In the genomic region with DNA sequence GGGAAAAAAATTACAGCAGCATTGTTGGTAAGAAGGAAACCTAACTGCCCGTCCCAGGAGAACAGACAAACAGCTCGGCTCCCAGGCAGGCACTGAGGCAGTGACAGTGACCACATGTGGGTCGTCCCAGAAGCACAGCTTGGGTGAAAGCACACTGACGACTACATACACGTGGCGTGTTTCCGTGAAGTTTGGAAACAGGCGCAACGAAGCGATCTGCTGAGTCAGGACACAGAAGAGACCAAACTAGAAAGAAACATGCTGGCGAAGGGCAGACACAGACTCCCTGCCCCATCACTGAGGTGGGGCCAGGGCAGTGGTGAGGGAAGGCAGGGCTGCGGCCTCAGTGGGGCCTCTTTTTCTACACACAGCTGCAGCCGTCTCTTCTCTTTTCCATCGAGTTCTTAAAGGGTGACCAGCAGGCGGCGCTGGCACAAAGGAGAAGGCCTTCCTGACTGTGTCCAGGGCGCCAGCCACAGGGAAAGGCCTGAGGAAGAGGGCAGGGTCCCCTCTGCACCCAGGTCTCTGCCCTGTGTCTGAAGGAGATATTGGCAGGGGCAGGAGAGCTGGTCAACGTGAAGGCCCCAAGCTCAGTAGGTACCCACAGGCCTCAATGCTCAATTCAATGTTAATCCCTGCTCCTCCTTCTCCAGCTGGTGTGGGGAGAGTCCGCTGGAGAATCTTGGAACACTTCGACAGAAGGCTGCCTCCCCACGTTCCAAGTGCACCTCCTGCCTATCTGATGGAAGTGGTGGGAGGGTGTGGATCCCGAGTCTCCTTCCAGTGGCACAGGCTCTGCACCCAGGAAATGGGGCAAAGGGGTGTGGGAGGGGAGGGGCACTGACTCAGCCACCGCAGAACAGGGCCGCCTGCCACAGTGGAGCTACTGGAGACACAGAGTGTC, we compare ENCODE assay signal across 8 cellular contexts. TPM values are rescaled to one million over a fixed set of nuclear protein-coding genes. Genes with fewer than 3 reads are reported as not detected.
DNase-seq lines count a peak whose midpoint lies in the region; ATAC-seq, FAIRE-seq and TF ChIP-seq lines count a peak whose summit lies in the region.

No MANE protein-coding gene starts in this region.

- H3K4me3 Mint-ChIP-seq in astrocyte (ENCODE audit: unreplicated experiment): no peak overlapping the region

- H3K27ac Mint-ChIP-seq in astrocyte (ENCODE audit: unreplicated experiment): no peak overlapping the region

- 57 to 63% (median 60%) methylated on average over 24 of the region's 24 CpGs for WGBS in psoas muscle, 3 donors

- no peaks in the 10 kb centered on the region for H3K27me3 ChIP-seq in Karpas-422 (ENCODE audit: low read length)
- no peaks in the 10 kb centered on the region for H3K27me3 ChIP-seq in RWPE2 (ENCODE audit: insufficient read depth, poor library complexity, severe bottlenecking)
- no peaks in the 10 kb centered on the region for H3K27me3 ChIP-seq in astrocyte (ENCODE audit: insufficient read depth, low read length)
- H3K27me3 ChIP-seq in left ventricle myocardium inferior (ENCODE audit: low read depth): no peaks in the 10 kb centered on the region
- no peaks in the 10 kb centered on the region for H3K27me3 ChIP-seq in psoas muscle (ENCODE audit: insufficient read depth in 3 of 3, low read length in 2 of 3)

- H4K20me1 ChIP-seq in Karpas-422 (ENCODE audit: insufficient read depth, low read depth, low read length) (no peaks in the 10 kb centered on the region), astrocyte (ENCODE audit: insufficient read depth, low read length) (peaks cover 58% of the 10 kb centered on the region)

- H3K4me1 ChIP-seq in Karpas-422 (ENCODE audit: low read length): peaks cover 30% of the 10 kb centered on the region
- peaks cover 11% of the 10 kb centered on the region for H3K4me1 ChIP-seq in RWPE2 (ENCODE audit: insufficient read depth, poor library complexity, severe bottlenecking)
- no peaks in the 10 kb centered on the region for H3K4me1 ChIP-seq in astrocyte (ENCODE audit: insufficient read depth, low read length)
- H3K4me1 ChIP-seq in left ventricle myocardium inferior: peaks cover 33% of the 10 kb centered on the region
- H3K4me1 ChIP-seq in psoas muscle: peaks cover 13% of the 10 kb centered on the region

- DNase-seq in DMS53 (lab: John Stamatoyannopoulos, UW) (peak; percentile 92), Karpas-422 (peak; percentile 87), RWPE2 (ENCODE audit: low spot score) (no peak), astrocyte (ENCODE audit: low read depth) (peak; percentile 38), left ventricle myocardium inferior (peak; percentile 80), psoas muscle (peak; percentile 85 to 91)

- no peaks in the 10 kb centered on the region for H3K27me3 Mint-ChIP-seq in astrocyte (ENCODE audit: low read depth, unreplicated experiment)

- H3K4me2 ChIP-seq in Karpas-422 (ENCODE audit: low read depth, low read length, poor library complexity, severe bottlenecking) (peak overlapping the region; percentile 39), astrocyte (ENCODE audit: low read length) (no peak overlapping the region)

- no peak overlapping the region for H2AFZ ChIP-seq in Karpas-422 (ENCODE audit: low read length)
- H2AFZ ChIP-seq in astrocyte (ENCODE audit: low read depth, low read length): no peak overlapping the region

- H3K9me3 ChIP-seq in Karpas-422 (ENCODE audit: low read length) (no peaks in the 10 kb centered on the region), RWPE2 (ENCODE audit: severe bottlenecking) (no peaks in the 10 kb centered on the region), astrocyte (ENCODE audit: insufficient read depth, low read depth, low read length) (no peaks in the 10 kb centered on the region), left ventricle myocardium inferior (replicated peaks) (no peaks in the 10 kb centered on the region), psoas muscle (no peaks in the 10 kb centered on the region)

- no peaks in the 10 kb centered on the region for H3K9me3 Mint-ChIP-seq in astrocyte (ENCODE audit: unreplicated experiment)

- ATAC-seq in RWPE2 (ENCODE audit: low read depth) (peak; percentile 97), psoas muscle (peak; percentile 49 to 69 (median 52)), HG03196 (IDR thresholded peaks at IDR 0.05; ENCODE audit: unreplicated experiment) (no peak), GM18502 (IDR thresholded peaks at IDR 0.05; ENCODE audit: poor library complexity, unreplicated experiment) (no peak)

- H3K79me2 ChIP-seq in Karpas-422 (ENCODE audit: low read length) (no peaks in the 10 kb centered on the region; the same call in 1 of the 2 replicates), astrocyte (ENCODE audit: insufficient read depth, low read length) (peaks cover 13% of the 10 kb centered on the region)

- H3K9ac ChIP-seq in Karpas-422 (ENCODE audit: low read length): no peak overlapping the region
- H3K9ac ChIP-seq in astrocyte (ENCODE audit: low read length): no peak overlapping the region

- peaks cover 19% of the 10 kb centered on the region for H3K36me3 Mint-ChIP-seq in astrocyte (ENCODE audit: low read depth, unreplicated experiment)

- H3K27ac ChIP-seq in Karpas-422 (ENCODE audit: low read length) (peak overlapping the region; percentile 82; the same call in 1 of the 2 replicates), RWPE2 (ENCODE audit: poor library complexity, severe bottlenecking) (peak overlapping the region; percentile 62), astrocyte (ENCODE audit: low read depth, low read length) (no peak overlapping the region), left ventricle myocardium inferior (replicated peaks) (peak overlapping the region; percentile 26), psoas muscle (no peak overlapping the region)

- TF ChIP-seq CTCF in RWPE2 (IDR thresholded peaks at IDR 0.05; ENCODE audit: poor library complexity, severe bottlenecking): peak; percentile 82
- TF ChIP-seq CTCF in astrocyte (IDR thresholded peaks at IDR 0.05; ENCODE audit: insufficient read depth, low read depth, low read length): peak; percentile 75
- TF ChIP-seq CTCF in left ventricle myocardium inferior (IDR thresholded peaks at IDR 0.05; ENCODE audit: borderline replicate concordance): peak; percentile 86
- TF ChIP-seq CTCF in psoas muscle (IDR thresholded peaks at IDR 0.05): peak; percentile 86

- peaks cover 26% of the 10 kb centered on the region for H3K36me3 ChIP-seq in Karpas-422 (ENCODE audit: insufficient read depth, low read length)
- peaks cover 100% of the 10 kb centered on the region for H3K36me3 ChIP-seq in RWPE2 (ENCODE audit: low read depth)
- H3K36me3 ChIP-seq in astrocyte (ENCODE audit: insufficient read depth, low read length): peaks cover 57% of the 10 kb centered on the region
- peaks cover 69% of the 10 kb centered on the region for H3K36me3 ChIP-seq in left ventricle myocardium inferior
- peaks cover 14 to 79% of the 10 kb centered on the region in 2 donors for H3K36me3 ChIP-seq in psoas muscle (ENCODE audit: insufficient read depth in 1 of 2, low read depth in 1 of 2)

- peaks cover 4% of the 10 kb centered on the region for H3K4me1 Mint-ChIP-seq in astrocyte (ENCODE audit: low read depth, unreplicated experiment)

- H3K9me2 ChIP-seq in Karpas-422 (replicated peaks; ENCODE audit: insufficient read depth, low read length): no peaks in the 10 kb centered on the region

- H3K4me3 ChIP-seq in Karpas-422 (ENCODE audit: low read length): no peak overlapping the region
- H3K4me3 ChIP-seq in RWPE2 (ENCODE audit: severe bottlenecking): no peak overlapping the region
- no peak overlapping the region for H3K4me3 ChIP-seq in astrocyte (ENCODE audit: insufficient read depth, low read depth, low read length)
- no peak overlapping the region for H3K4me3 ChIP-seq in left ventricle myocardium inferior
- H3K4me3 ChIP-seq in psoas muscle: no peak overlapping the region

- FAIRE-seq in astrocyte (lab: Jason Lieb, UNC): no peak

- intact Hi-C loops in left ventricle myocardium inferior (cut with micrococcal nuclease) (loop anchor here (5.0 to 10.0 kb wide), 2 partner anchors 55 to 178 kb away; partner anchors contain the start of gene MRGPRG), psoas muscle (cut with DNase I) (loop anchor here (1.0 to 2.0 kb wide), 3 partner anchors 54 to 180 kb away; no protein-coding TSS in a partner anchor)

RNA-seq across cellular contexts. Expression of gene CARS1, which starts 19.9 kb away (rescaled TPM):
- total RNA-seq in Karpas-422 (2014; rRNA removed; shearing (Covaris generic); ENCODE audit: low replicate concordance): 55.8 and 80.6 TPM in 2 replicates
- total RNA-seq in astrocyte: 123 and 149 TPM in 2 replicates
- total RNA-seq in left ventricle myocardium inferior: 14.3 TPM
- 10 to 100 TPM; 24.2 to 65.8 (median 40.2) TPM for total RNA-seq in psoas muscle
- 10 to 100 TPM; 37.8 to 78.6 (median 77.9) TPM for polyA plus RNA-seq in psoas muscle

RNA-seq across cellular contexts. Expression of gene NAP1L4, which starts 45.2 kb away (rescaled TPM):
- 80.5 and 171 TPM in 2 replicates for total RNA-seq in Karpas-422 (2014; rRNA removed; shearing (Covaris generic); ENCODE audit: low replicate concordance)
- total RNA-seq in astrocyte: 129 and 153 TPM in 2 replicates
- total RNA-seq in left ventricle myocardium inferior: 175 TPM
- total RNA-seq in psoas muscle: 100 to 1,000 TPM; 143 to 153 (median 147) TPM
- polyA plus RNA-seq in psoas muscle: 100 to 1,000 TPM; 121 to 140 (median 139) TPM

Comparison
In these comparisons a context has a peak if more than half of its experiments do, and no peak if none do; other contexts are left out.
1. H3K27ac ChIP-seq: peak in Karpas-422 (single experiment), RWPE2 (single experiment) and left ventricle myocardium inferior (single experiment); none in astrocyte (single experiment) and psoas muscle (single experiment).
2. ATAC-seq: peak in RWPE2 (single experiment) and psoas muscle (4 of 4); none in HG03196 (single experiment) and GM18502 (single experiment).
3. Peak in every context shown above with its lines, with median percentiles within 50 percentile points of each other: CTCF ChIP-seq.